9 cellular contexts compared by ENCODE assay signal in genomic region chr9:93500571-93501298, GRCh38. TPM values are rescaled to one million over a fixed set of nuclear protein-coding genes. Genes with fewer than 3 reads are reported as not detected.
DNase-seq lines count a peak whose midpoint lies in the region; ATAC-seq and TF ChIP-seq lines count a peak whose summit lies in the region.
"Had no signal": no experiment of that assay in that cellular context is flagged by ENCODE, and none has a peak within 500 bp of the region (broad histone marks: within the 10 kb centered on the region; RNA-seq: fewer than 3 reads in every experiment).

No MANE protein-coding gene starts in this region.

- WGBS in sigmoid colon, 2 donors, result 92% methylated on average over 4 of the region's 4 CpGs

- H3K9me3 Mint-ChIP-seq in Calu3 (ENCODE audit: low read depth, unreplicated experiment) (no peaks in the 10 kb centered on the region), Caco-2 (ENCODE audit: unreplicated experiment) (no peaks in the 10 kb centered on the region), progenitor cell of endocrine pancreas (ENCODE audit: low read depth) (no peaks in the 10 kb centered on the region)

- peaks cover 26% of the 10 kb centered on the region for H3K36me3 Mint-ChIP-seq in Calu3 (ENCODE audit: insufficient read depth, unreplicated experiment)
- peaks cover 53% of the 10 kb centered on the region for H3K36me3 Mint-ChIP-seq in Caco-2 (ENCODE audit: insufficient read depth, unreplicated experiment)
- H3K36me3 Mint-ChIP-seq in progenitor cell of endocrine pancreas (ENCODE audit: insufficient read depth), result peaks cover 16% of the 10 kb centered on the region

- TF ChIP-seq CTCF in Calu3 (IDR thresholded peaks at IDR 0.05; ENCODE audit: unreplicated experiment), result no peak
- no peak for TF ChIP-seq CTCF in sigmoid colon (IDR thresholded peaks at IDR 0.05)
- TF ChIP-seq CTCF in Caco-2 (IDR thresholded peaks at IDR 0.05; ENCODE audit: insufficient read depth in 1 of 2, low read depth in 1 of 2, low read length in 1 of 2, severe bottlenecking in 1 of 2, unreplicated experiment in 1 of 2), result no peak
- no peak for TF ChIP-seq CTCF in progenitor cell of endocrine pancreas (IDR thresholded peaks at IDR 0.05; ENCODE audit: unreplicated experiment)

- POLR2A ChIA-PET in Caco-2 (lab: Charles Lee), result no interaction called here

- H3K27me3 ChIP-seq in SJSA1 (replicated peaks) (no peaks in the 10 kb centered on the region), sigmoid colon (no peaks in the 10 kb centered on the region), Caco-2 (replicated peaks; ENCODE audit: control insufficient read depth, insufficient read depth, low read length) (no peaks in the 10 kb centered on the region)

- no peak for TF ChIP-seq EP300 in sigmoid colon (IDR thresholded peaks at IDR 0.05)

- CTCF ChIA-PET in Calu3 (lab: Charles Lee), result no interaction called here
- CTCF ChIA-PET in Caco-2 (lab: Charles Lee), result no interaction called here

- H3K27ac ChIP-seq in SJSA1, result peak overlapping the region; percentile 14; the same call in 1 of the 2 replicates
- H3K27ac ChIP-seq in sigmoid colon, result peak overlapping the region; percentile 41 to 71 (median 58)

- H3K36me3 ChIP-seq in SJSA1, result peaks cover 67% of the 10 kb centered on the region
- peaks cover 0 to 42% (median 17%) of the 10 kb centered on the region in 4 donors for H3K36me3 ChIP-seq in sigmoid colon
- no peaks in the 10 kb centered on the region; the same call in 1 of the 2 replicates for H3K36me3 ChIP-seq in Caco-2 (ENCODE audit: control insufficient read depth, insufficient read depth, low read length)

- H3K27me3 Mint-ChIP-seq in Calu3 (ENCODE audit: unreplicated experiment), result no peaks in the 10 kb centered on the region
- H3K27me3 Mint-ChIP-seq in Caco-2 (ENCODE audit: insufficient read depth, unreplicated experiment), result no peaks in the 10 kb centered on the region
- no peaks in the 10 kb centered on the region for H3K27me3 Mint-ChIP-seq in progenitor cell of endocrine pancreas

- H3K4me3 Mint-ChIP-seq in Calu3 (ENCODE audit: low read depth, unreplicated experiment), result peak overlapping the region; percentile 63
- no peak overlapping the region for H3K4me3 Mint-ChIP-seq in Caco-2 (ENCODE audit: unreplicated experiment)
- H3K4me3 Mint-ChIP-seq in progenitor cell of endocrine pancreas (ENCODE audit: low read depth), result no peak overlapping the region

- H3K4me1 Mint-ChIP-seq in Calu3 (ENCODE audit: low read depth, unreplicated experiment) (peaks cover 21% of the 10 kb centered on the region), Caco-2 (ENCODE audit: low read depth, unreplicated experiment) (peaks cover 13% of the 10 kb centered on the region), progenitor cell of endocrine pancreas (ENCODE audit: low read depth) (no peaks in the 10 kb centered on the region)

- H3K9me3 ChIP-seq in SJSA1 (replicated peaks) (no peaks in the 10 kb centered on the region), sigmoid colon (no peaks in the 10 kb centered on the region), Caco-2 (no peaks in the 10 kb centered on the region)

- peak overlapping the region; percentile 76 for H3K27ac Mint-ChIP-seq in Calu3 (ENCODE audit: unreplicated experiment)
- no peak overlapping the region for H3K27ac Mint-ChIP-seq in Caco-2 (ENCODE audit: unreplicated experiment)
- H3K27ac Mint-ChIP-seq in progenitor cell of endocrine pancreas, result no peak overlapping the region

- BruUV-seq in Calu3 (replicated peaks; lab: Mats Ljungman, UMichigan), result no TSS peak
- BruUV-seq in Caco-2 (replicated peaks; lab: Mats Ljungman, UMichigan), result no TSS peak

- ATAC-seq in esophagus mucosa, result peak; percentile 24

- TF ChIP-seq POLR2A in sigmoid colon (IDR thresholded peaks at IDR 0.05), result no peak

- no peak for DNase-seq in Calu3
- DNase-seq in SJSA1 (ENCODE audit: low read depth in 1 of 2, low spot score in 2 of 2), result peak in 1 of 2 experiments; percentile 6
- DNase-seq in sigmoid colon, result no peak
- DNase-seq in Caco-2, result no peak
- DNase-seq in AML-193 (lab: John Stamatoyannopoulos, UW), result no peak
- no peak for DNase-seq in effector CD4-positive, alpha-beta T cell
- DNase-seq in progenitor cell of endocrine pancreas (ENCODE audit: low spot score, unreplicated experiment), result no peak

- intact Hi-C loops in Calu3 (cut with micrococcal nuclease; ENCODE audit: unreplicated experiment), result no loop called here
- intact Hi-C loops in sigmoid colon (cut with DNase I), result no loop called here
- intact Hi-C loops in Caco-2 (cut with micrococcal nuclease; ENCODE audit: unreplicated experiment), result no loop called here

- H3K4me1 ChIP-seq in SJSA1 (replicated peaks) (peaks cover 12% of the 10 kb centered on the region), sigmoid colon (peaks cover 0 to 34% (median 23%) of the 10 kb centered on the region in 4 donors), Caco-2 (no peaks in the 10 kb centered on the region)

- peak overlapping the region; percentile 25 for H3K4me3 ChIP-seq in SJSA1
- peak overlapping the region in 3 of 4 donors; percentile 22 to 36 (median 35) for H3K4me3 ChIP-seq in sigmoid colon
- no peak overlapping the region for H3K4me3 ChIP-seq in Caco-2 (ENCODE audit: low read depth, low read length)
- H3K4me3 ChIP-seq: smooth muscle cell had no signal

RNA-seq across cellular contexts. Expression of gene FAM120AOS, which starts 47.4 kb away (rescaled TPM):
- total RNA-seq in Calu3 (2022), result 50.5 and 53.4 TPM in 2 replicates
- 29.2 and 29.3 TPM in 2 replicates for total RNA-seq in SJSA1 (2014; rRNA removed; shearing (Covaris generic))
- 28.8 TPM for total RNA-seq in esophagus mucosa
- total RNA-seq in sigmoid colon, result 10 to 100 TPM; 53.5 to 64.9 (median 61.6) TPM
- polyA plus RNA-seq in sigmoid colon, result 10 to 100 TPM; 50.3 to 86.5 (median 82.9) TPM
- 30.1 and 36.0 TPM in 2 replicates for total RNA-seq in Caco-2 (2022)
- 47.5 and 50.3 TPM in 2 replicates for total RNA-seq in progenitor cell of endocrine pancreas

RNA-seq across cellular contexts. Expression of gene FAM120A, which starts 49.2 kb away (rescaled TPM):
- 98.2 and 101 TPM in 2 replicates for total RNA-seq in Calu3 (2022)
- 41.9 and 73.3 TPM in 2 replicates for total RNA-seq in SJSA1 (2014; rRNA removed; shearing (Covaris generic))
- 75.8 TPM for total RNA-seq in esophagus mucosa
- 100 to 1,000 TPM in 1 of 4 donors, 10 to 100 TPM in 3; 59.9 to 102 (median 65.1) TPM for total RNA-seq in sigmoid colon
- 100 to 1,000 TPM in 1 of 3 donors, 10 to 100 TPM in 2; 61.9 to 106 (median 85.3) TPM for polyA plus RNA-seq in sigmoid colon
- 42.8 and 43.2 TPM in 2 replicates for total RNA-seq in Caco-2 (2022)
- 59.3 and 59.6 TPM in 2 replicates for total RNA-seq in progenitor cell of endocrine pancreas
